13 cellular contexts compared by ENCODE assay signal in genomic region chr16:73052441-73053030, GRCh38. TPM values are rescaled to one million over a fixed set of nuclear protein-coding genes. Genes with fewer than 3 reads are reported as not detected.
DNase-seq lines count a peak whose midpoint lies in the region; ATAC-seq and TF ChIP-seq lines count a peak whose summit lies in the region.
"Had no signal": no experiment of that assay in that cellular context is flagged by ENCODE, and none has a peak within 500 bp of the region (broad histone marks: within the 10 kb centered on the region; RNA-seq: fewer than 3 reads in every experiment).

No MANE protein-coding gene starts in this region.

- DNase-seq in heart left ventricle (no peak), Right ventricle myocardium inferior (ENCODE audit: missing footprints) (no peak), dorsolateral prefrontal cortex (no peak), myocyte (ENCODE audit: low read depth) (peak; percentile 55), posterior vena cava (ENCODE audit: low spot score) (no peak), RKO (ENCODE audit: low spot score) (no peak)
- DNase-seq: activated CD8-positive, alpha-beta T cell treated with anti-CD3 and anti-CD28 coated beads, Interleukin-2, amount 10 ng/mL, durations not matched to agents 7 days and 5 days; activated naive CD4-positive, alpha-beta T cell treated with anti-CD3 and anti-CD28 coated beads, Interleukin-2, amount 50 U/mL, for 16 hours; natural killer cell; NCI-H774; stimulated activated CD4-positive, alpha-beta T cell treated with anti-CD3 and anti-CD28 coated beads, Interleukin-15, amount 100 ng/mL, for 24 hours had no signal

- TF ChIP-seq CTCF in heart left ventricle (IDR thresholded peaks at IDR 0.05) = no peak
- TF ChIP-seq CTCF in dorsolateral prefrontal cortex (IDR thresholded peaks at IDR 0.05 in 54 of 56, conservative IDR thresholded peaks at IDR 0.05 in 2 of 56; ENCODE audit: low read depth in 1 of 56, partially characterized antibody in 56 of 56) = no peak

- no peaks in the 10 kb centered on the region for H3K9me3 ChIP-seq in heart left ventricle

- ATAC-seq in heart left ventricle (no peak), Right ventricle myocardium inferior (no peak), GM19035 (IDR thresholded peaks at IDR 0.05; ENCODE audit: unreplicated experiment) (no peak)
- ATAC-seq: activated CD8-positive, alpha-beta T cell treated with anti-CD3 and anti-CD28 coated beads, Interleukin-2, amount 10 ng/mL, durations not matched to agents 7 days and 5 days; natural killer cell had no signal

- H3K4me3 ChIP-seq in heart left ventricle (peak overlapping the region in 1 of 12 donors; percentile 15), dorsolateral prefrontal cortex (peak overlapping the region in 11 of 59 donors; percentile 3 to 77 (median 16)), urinary bladder (ENCODE audit: low read depth, low read length) (no peak overlapping the region)

- peaks cover 3 to 81% (median 46%) of the 10 kb centered on the region in 12 donors for H3K4me1 ChIP-seq in heart left ventricle
- peaks cover 4% of the 10 kb centered on the region for H3K4me1 ChIP-seq in urinary bladder (ENCODE audit: insufficient read depth)

- intact Hi-C loops in heart left ventricle (cut with DNase I) = loop anchor here in 4 of 10 donors (5.0 to 10.0 kb wide), 5 partner anchors 60 to 220 kb away; no protein-coding TSS in a partner anchor
- intact Hi-C loops in Right ventricle myocardium inferior (cut with DNase I) = no loop called here
- intact Hi-C loops in dorsolateral prefrontal cortex (cut with DNase I) = no loop called here
- intact Hi-C loops in posterior vena cava (cut with DNase I) = no loop called here

- H3K36me3 ChIP-seq in heart left ventricle = no peaks in the 10 kb centered on the region
- no peaks in the 10 kb centered on the region for H3K36me3 ChIP-seq in urinary bladder (ENCODE audit: insufficient read depth)

- no peak for TF ChIP-seq POLR2A in heart left ventricle (IDR thresholded peaks at IDR 0.05)

- H3K27ac ChIP-seq in heart left ventricle (peak overlapping the region in 11 of 12 donors; percentile 86 to 98 (median 93)), dorsolateral prefrontal cortex (peak overlapping the region in 54 of 59 donors; percentile 6 to 96 (median 76)), urinary bladder (ENCODE audit: low read depth) (peak overlapping the region; percentile 72)

- no peaks in the 10 kb centered on the region for H3K27me3 ChIP-seq in heart left ventricle
- peaks cover 0 to 7% (median 0%) of the 10 kb centered on the region in 45 donors for H3K27me3 ChIP-seq in dorsolateral prefrontal cortex

- 76 to 80% (median 78%) methylated on average over 13 of the region's 13 CpGs for whole genome bisulfite sequencing in heart left ventricle, 4 donors
- WGBS in urinary bladder = 76% methylated on average over 13 of the region's 13 CpGs

RNA-seq across cellular contexts. Expression of gene ZFHX3, which starts 4.6 kb away (rescaled TPM):
- total RNA-seq in heart left ventricle = 10 to 100 TPM in 6 of 9 donors, 1 to 10 TPM in 3; 7.8 to 21.6 (median 14.5) TPM
- 1 to 10 TPM; 3.8 to 4.0 TPM for polyA plus RNA-seq in heart left ventricle
- total RNA-seq in Right ventricle myocardium inferior = 8.4 TPM
- 10 to 100 TPM in 109 of 120 experiments, 1 to 10 TPM in 11; 7.3 to 24.4 (median 13.4) TPM for total RNA-seq in dorsolateral prefrontal cortex
- 3.6 and 4.1 TPM in 2 replicates for total RNA-seq in myocyte
- 8.1 TPM for polyA plus RNA-seq in myocyte (2012)
- 19.4 TPM for total RNA-seq in urinary bladder
- 11.8 TPM for polyA plus RNA-seq in urinary bladder
- total RNA-seq in posterior vena cava = 10 to 100 TPM; 40.8 to 43.7 TPM
